Comparison of ENCODE assay signal across 8 cellular contexts in genomic region chr5:140113699-140114263, GRCh38. TPM values are rescaled to one million over a fixed set of nuclear protein-coding genes. Genes with fewer than 3 reads are reported as not detected.
A peak's percentile ranks its signal among the peaks of the same experiment; 100 is the strongest.
DNase-seq lines count a peak whose midpoint lies in the region; ATAC-seq and TF ChIP-seq lines count a peak whose summit lies in the region.

Gene PURA, plus strand, starts transcription at chr5:140114109. Its CDS starts 73 bp downstream, at chr5:140114182.

- peak within 1 kb of the TSS; percentile 85 for H3K4me3 Mint-ChIP-seq in progenitor cell of endocrine pancreas (ENCODE audit: low read depth)

- H3K27me3 Mint-ChIP-seq in progenitor cell of endocrine pancreas, result peaks cover 48% of the 10 kb centered on the region

- H3K27ac ChIP-seq in heart right ventricle (peak within 1 kb of the TSS; percentile 74 to 95 (median 90)), upper lobe of right lung (peak within 1 kb of the TSS; percentile 92)

- WGBS in heart right ventricle, 2 donors, result 0 to 1% methylated on average over 42 to 60 of the region's 60 CpGs

- peak within 1 kb of the TSS; percentile 94 for H3K27ac Mint-ChIP-seq in progenitor cell of endocrine pancreas

- peaks cover 63% of the 10 kb centered on the region for H3K4me1 ChIP-seq in adipocyte (ENCODE audit: control insufficient read depth, insufficient read depth, low read length)
- peaks cover 3 to 84% (median 75%) of the 10 kb centered on the region in 9 donors for H3K4me1 ChIP-seq in heart right ventricle
- peaks cover 65% of the 10 kb centered on the region for H3K4me1 ChIP-seq in upper lobe of right lung

- ATAC-seq in HG02840 (IDR thresholded peaks at IDR 0.05; ENCODE audit: low FRiP score, unreplicated experiment) (peak; percentile 81), heart right ventricle (peak; percentile 90 to 97 (median 96)), upper lobe of right lung (peak; percentile 95)

- in situ Hi-C loops in GM13976 (cut with MboI; ENCODE audit: low sequenced_read_pairs, unreplicated experiment), result no loop called here

- H3K27me3 ChIP-seq in adipocyte (replicated peaks; ENCODE audit: control insufficient read depth, insufficient read depth, low read length) (no peaks in the 10 kb centered on the region), heart right ventricle (peaks cover 0 to 25% (median 0%) of the 10 kb centered on the region in 7 donors), upper lobe of right lung (no peaks in the 10 kb centered on the region)

- intact Hi-C loops in heart right ventricle (cut with DNase I), result loop anchor here in 1 of 10 donors (2.0 kb wide), 1 partner anchor 31 kb away; no protein-coding TSS in a partner anchor
- intact Hi-C loops in upper lobe of right lung (cut with DNase I), result no loop called here

- TF ChIP-seq CTCF in GM13976 (IDR thresholded peaks at IDR 0.05; ENCODE audit: borderline replicate concordance, control extremely low read depth, extremely low read depth, insufficient read depth, missing control alignments), result peak; percentile 20
- TF ChIP-seq CTCF in heart right ventricle (IDR thresholded peaks at IDR 0.05), result peak in 7 of 9 donors; percentile 16 to 54 (median 29)
- peak; percentile 49 for TF ChIP-seq CTCF in progenitor cell of endocrine pancreas (IDR thresholded peaks at IDR 0.05; ENCODE audit: unreplicated experiment)
- TF ChIP-seq CTCF in upper lobe of right lung (IDR thresholded peaks at IDR 0.05), result no peak

- H3K4me3 ChIP-seq in adipocyte (ENCODE audit: low read length), result peak within 1 kb of the TSS; percentile 90
- H3K4me3 ChIP-seq in heart right ventricle, result peak within 1 kb of the TSS; percentile 55 to 89 (median 76)
- peak within 1 kb of the TSS; percentile 77 for H3K4me3 ChIP-seq in upper lobe of right lung

- H3K36me3 Mint-ChIP-seq in progenitor cell of endocrine pancreas (ENCODE audit: insufficient read depth), result no peaks in the 10 kb centered on the region

- no peaks in the 10 kb centered on the region for H3K9me3 Mint-ChIP-seq in progenitor cell of endocrine pancreas (ENCODE audit: low read depth)

- no peaks in the 10 kb centered on the region for H3K9me3 ChIP-seq in adipocyte (ENCODE audit: control insufficient read depth, low read length)
- no peaks in the 10 kb centered on the region for H3K9me3 ChIP-seq in heart right ventricle
- no peaks in the 10 kb centered on the region for H3K9me3 ChIP-seq in upper lobe of right lung

- H3K36me3 ChIP-seq in adipocyte (ENCODE audit: control insufficient read depth, insufficient read depth, low read length, severe bottlenecking) (no peaks in the 10 kb centered on the region), heart right ventricle (no peaks in the 10 kb centered on the region), upper lobe of right lung (no peaks in the 10 kb centered on the region)

- peak within 1 kb of the TSS; percentile 90 for H3K9ac ChIP-seq in adipocyte (ENCODE audit: low read length)

- H3K4me1 Mint-ChIP-seq in progenitor cell of endocrine pancreas (ENCODE audit: low read depth), result peaks cover 19% of the 10 kb centered on the region

- DNase-seq in GM13976 (ENCODE audit: low spot score), result peak; percentile 97
- peak; percentile 33 for DNase-seq in NCI-H1417 treated with DMSO at 0.1 percent for 48 hours (lab: John Stamatoyannopoulos, UW)
- peak; percentile 98 for DNase-seq in T follicular helper cell (ENCODE audit: low read depth)
- DNase-seq in adipocyte (ENCODE audit: low read depth), result peak; percentile 98
- peak; percentile 97 for DNase-seq in heart right ventricle
- peak; percentile 93 for DNase-seq in progenitor cell of endocrine pancreas (ENCODE audit: low spot score, unreplicated experiment)
- DNase-seq in upper lobe of right lung, result peak; percentile 97

RNA-seq across cellular contexts. Expression of gene PURA, which starts in this region (rescaled TPM):
- total RNA-seq in heart right ventricle (10 to 100 TPM; 19.4 to 27.7 (median 24.5) TPM), progenitor cell of endocrine pancreas (7.0 and 7.7 TPM in 2 replicates), upper lobe of right lung (31.5 TPM)
- polyA plus RNA-seq in heart right ventricle, result 1 to 10 TPM; 3.2 to 7.5 TPM

Comparison
In these comparisons a context has a peak if more than half of its experiments do, and no peak if none do; other contexts are left out.
1. Peak in every context shown above with its lines: DNase-seq, ATAC-seq, H3K4me3 ChIP-seq and H3K27ac ChIP-seq.
2. DNase-seq: peak in every context shown above with its lines; median percentile 98 in T follicular helper cell; 98 in adipocyte; 97 in GM13976; 97 in heart right ventricle; 97 in upper lobe of right lung; 93 in progenitor cell of endocrine pancreas; 33 in NCI-H1417 treated with DMSO at 0.1 percent for 48 hours.